ENCODE assay signal across 25 cellular contexts in the genomic region with DNA sequence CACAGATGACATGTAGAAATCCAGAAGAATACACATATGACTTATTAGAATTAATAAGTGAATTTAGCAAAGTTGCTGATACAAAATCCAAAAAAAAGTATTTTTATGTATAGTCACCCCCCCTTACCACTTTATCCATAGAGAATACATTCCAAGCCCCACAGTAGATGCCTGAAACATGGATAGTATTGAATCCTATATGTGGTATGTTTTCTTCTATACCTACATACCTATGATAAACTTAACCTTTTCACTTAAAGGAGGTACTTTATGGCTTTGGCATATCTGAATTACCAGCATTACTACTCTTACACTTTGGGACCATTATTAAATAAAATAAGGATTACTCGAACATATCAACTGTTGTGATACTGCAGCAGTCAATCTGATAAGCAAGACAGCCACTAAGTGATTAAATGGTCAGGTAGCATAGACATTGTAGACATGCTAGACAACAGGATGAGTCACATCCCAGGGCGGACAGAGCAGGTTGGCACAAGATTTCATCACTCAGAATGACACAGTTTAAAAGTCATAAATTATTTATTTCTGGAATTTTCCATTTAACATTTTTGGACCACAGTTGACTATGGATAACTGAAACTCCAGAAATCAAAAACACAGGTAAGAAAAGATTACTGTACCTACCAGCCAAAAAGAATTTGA.
DNase-seq lines count a peak whose midpoint lies in the region; ATAC-seq, FAIRE-seq and TF ChIP-seq lines count a peak whose summit lies in the region.
"Had no signal": no experiment of that assay in that cellular context is flagged by ENCODE, and none has a peak within 500 bp of the region (broad histone marks: within the 10 kb centered on the region; RNA-seq: fewer than 3 reads in every experiment).

No MANE protein-coding gene starts in this region.

- intact Hi-C loops in mammary epithelial cell (cut with micrococcal nuclease), result no loop called here
- intact Hi-C loops in HepG2 (cut with micrococcal nuclease; ENCODE audit: unreplicated experiment), result no loop called here
- intact Hi-C loops in activated naive CD4-positive, alpha-beta T cell treated with anti-CD3 and anti-CD28 coated beads for 36 hours (cut with micrococcal nuclease), result no loop called here

- H3K36me3 ChIP-seq in MG63 (no peaks in the 10 kb centered on the region), mammary epithelial cell (ENCODE audit: insufficient read depth, low read length) (no peaks in the 10 kb centered on the region), HepG2 (replicated peaks in 1 of 2; ENCODE audit: control insufficient read depth in 1 of 2, insufficient read depth in 2 of 2, low read length in 2 of 2) (no peaks in the 10 kb centered on the region), HAP-1 (replicated peaks) (no peaks in the 10 kb centered on the region)
- H3K36me3 ChIP-seq: heart left ventricle, thoracic aorta had no signal

- no peaks in the 10 kb centered on the region for H3K4me1 Mint-ChIP-seq in activated naive CD4-positive, alpha-beta T cell treated with anti-CD3 and anti-CD28 coated beads for 36 hours (ENCODE audit: low read depth)
- H3K4me1 Mint-ChIP-seq: CD8-positive, alpha-beta memory T cell; IgD-negative memory B cell; neural crest cell; stimulated activated naive B cell treated with anti-CD40 and anti-IgM and Interleukin-4, amounts not matched to agents 10 μg/mL and 1 μg/mL and 100 μg/mL, for 72 hours had no signal

- H3K27me3 ChIP-seq in MG63 (no peaks in the 10 kb centered on the region), mammary epithelial cell (ENCODE audit: insufficient read depth, low read length) (no peaks in the 10 kb centered on the region), HepG2 (ENCODE audit: control insufficient read depth in 1 of 2, insufficient read depth in 2 of 2, low read length in 2 of 2) (no peaks in the 10 kb centered on the region), HAP-1 (ENCODE audit: low read depth) (no peaks in the 10 kb centered on the region)
- H3K27me3 ChIP-seq: heart left ventricle had no signal

- TF ChIP-seq EP300 in HepG2 (IDR thresholded peaks at IDR 0.05; ENCODE audit: low read depth in 2 of 2, low read length in 2 of 2) (no peak), HepG2 (CRISPR knock-in tag; IDR thresholded peaks at IDR 0.05; ENCODE audit: borderline replicate concordance) (no peak)

- H3K4me1 ChIP-seq in mammary epithelial cell (ENCODE audit: insufficient read depth, low read length), result peaks cover 6% of the 10 kb centered on the region
- 0 out of 2 replicates have a peak, but pooled peaks cover 4% of the 10 kb centered on the region for H3K4me1 ChIP-seq in HepG2 (ENCODE audit: insufficient read depth, low read length)
- no peaks in the 10 kb centered on the region for H3K4me1 ChIP-seq in HAP-1
- H3K4me1 ChIP-seq: heart left ventricle had no signal

- FAIRE-seq in HepG2 (lab: Jason Lieb, UNC), result no peak

- no peaks in the 10 kb centered on the region for H3K9me3 ChIP-seq in MG63
- no peaks in the 10 kb centered on the region for H3K9me3 ChIP-seq in mammary epithelial cell (replicated peaks; ENCODE audit: insufficient read depth, low read length)
- H3K9me3 ChIP-seq in HepG2 (ENCODE audit: low read length), result no peaks in the 10 kb centered on the region
- H3K9me3 ChIP-seq in HAP-1, result peaks cover 2% of the 10 kb centered on the region; the same call in 1 of the 2 replicates
- H3K9me3 ChIP-seq: mucosa of descending colon, thoracic aorta had no signal

- TF ChIP-seq RAD21 in HepG2 (CRISPR knock-in tag; IDR thresholded peaks at IDR 0.05), result no peak

- peak overlapping the region; percentile 26 for H3K27ac ChIP-seq in mammary epithelial cell (ENCODE audit: insufficient read depth, low read depth, low read length)
- no peak overlapping the region for H3K27ac ChIP-seq in HepG2 (ENCODE audit: extremely low read length, insufficient read depth, low read length)
- H3K27ac ChIP-seq: heart left ventricle, skin epidermis, thoracic aorta had no signal

- DNase-seq in ELR (ENCODE audit: low read depth) (peak; percentile 70), MG63 (peak; percentile 10), mammary epithelial cell (peak; percentile 82), HepG2 (ENCODE audit: low spot score) (no peak), cerebellar cortex (ENCODE audit: low spot score) (no peak), HAP-1 (ENCODE audit: low spot score in 2 of 2) (no peak), 8988T (no peak)
- DNase-seq in activated naive CD4-positive, alpha-beta T cell treated with anti-CD3 and anti-CD28 coated beads for 36 hours, result no peak
- DNase-seq: activated CD4-positive, alpha-beta T cell treated with anti-CD3 and anti-CD28 coated beads, Interleukin-2, amount 50 U/mL, for 4 hours; activated naive CD4-positive, alpha-beta T cell; amygdala; caudate nucleus; CD8-positive, alpha-beta memory T cell; DMS79 treated with DMSO at 0.1 percent for 48 hours; HCEC 1CT; heart left ventricle; mucosa of descending colon; NCI-H1694 treated with DMSO at 0.1 percent for 48 hours; stimulated activated CD4-positive, alpha-beta T cell treated with anti-CD3 and anti-CD28 coated beads, Interleukin-2, amount 100 ng/mL, for 24 hours; stimulated activated naive B cell treated with anti-CD40 and anti-IgM and Interleukin-4, amounts not matched to agents 10 μg/mL and 1 μg/mL and 100 μg/mL, for 72 hours had no signal

- no peak overlapping the region for H2AFZ ChIP-seq in mammary epithelial cell (ENCODE audit: low read depth, low read length)
- H2AFZ ChIP-seq in HepG2 (ENCODE audit: low read length), result no peak overlapping the region

- ATAC-seq in HepG2, result no peak
- ATAC-seq: heart left ventricle; mucosa of descending colon; Panc1; stimulated activated naive B cell treated with anti-CD40 and anti-IgM and Interleukin-4, amounts not matched to agents 10 μg/mL and 1 μg/mL and 100 μg/mL, for 72 hours had no signal

- CTCF ChIA-PET in mammary epithelial cell (lab: Charles Lee; ENCODE audit: low non-redundant PET), result interaction anchor here (0.5 kb wide), 1 partner anchor 86 kb away, joined by 4 read pairs; no protein-coding TSS in a partner anchor
- CTCF ChIA-PET in HepG2 (lab: Yijun Ruan, JAX; ENCODE audit: low intra/inter-chr PET ratio, low total read pairs), result no interaction called here
- CTCF ChIA-PET in activated naive CD4-positive, alpha-beta T cell treated with anti-CD3 and anti-CD28 coated beads for 36 hours (lab: Charles Lee), result no interaction called here

- peaks cover 3% of the 10 kb centered on the region for H3K9me3 Mint-ChIP-seq in activated naive CD4-positive, alpha-beta T cell treated with anti-CD3 and anti-CD28 coated beads for 36 hours

- in situ Hi-C loops in mammary epithelial cell (cut with MboI; ENCODE audit: low sequenced_read_pairs in 2 of 2) (no loop called here), HepG2 (cut with HindIII; ENCODE audit: extremely low pct_ligation_motif_present, low pct_unique_long_range_greater_than_20kb) (no loop called here), HAP-1 (cut with MboI; ENCODE audit: low sequenced_read_pairs) (no loop called here)

- WGBS in mammary epithelial cell (ENCODE audit: low coverage, missing lambda C conversion rate), result 10% methylated on average over 2 of the region's 2 CpGs
- WGBS in HepG2 (ENCODE audit: low lambda C conversion rate), result 2% methylated on average over 2 of the region's 2 CpGs

- H3K4me2 ChIP-seq in mammary epithelial cell (ENCODE audit: insufficient read depth, low read depth, low read length), result peak overlapping the region; percentile 34
- H3K4me2 ChIP-seq in HepG2 (ENCODE audit: low read depth, low read length), result no peak overlapping the region

- H4K20me1 ChIP-seq in mammary epithelial cell (ENCODE audit: insufficient read depth, low read length) (no peaks in the 10 kb centered on the region), HepG2 (ENCODE audit: insufficient read depth, low read length) (no peaks in the 10 kb centered on the region)

- no peak overlapping the region for H3K4me3 ChIP-seq in MG63
- peak overlapping the region in 1 of 3 experiments; percentile 13 for H3K4me3 ChIP-seq in mammary epithelial cell (replicated peaks in 1 of 3; ENCODE audit: insufficient read depth in 1 of 3, low read depth in 2 of 3, low read length in 3 of 3)
- H3K4me3 ChIP-seq in HepG2 (replicated peaks in 1 of 3; ENCODE audit: insufficient read depth in 1 of 3, low read depth in 2 of 3, low read length in 3 of 3), result no peak overlapping the region
- no peak overlapping the region for H3K4me3 ChIP-seq in HAP-1
- H3K4me3 ChIP-seq: heart left ventricle, mucosa of descending colon, skin epidermis, thoracic aorta had no signal

- no peak overlapping the region for H3K27ac Mint-ChIP-seq in activated naive CD4-positive, alpha-beta T cell treated with anti-CD3 and anti-CD28 coated beads for 36 hours
- H3K27ac Mint-ChIP-seq: CD8-positive, alpha-beta memory T cell; IgD-negative memory B cell; stimulated activated naive B cell treated with anti-CD40 and anti-IgM and Interleukin-4, amounts not matched to agents 10 μg/mL and 1 μg/mL and 100 μg/mL, for 72 hours had no signal

- H3K9ac ChIP-seq in mammary epithelial cell (ENCODE audit: insufficient read depth, low read length) (no peak overlapping the region), HepG2 (ENCODE audit: insufficient read depth, low read depth, low read length) (no peak overlapping the region)

- no peak overlapping the region for H3K4me3 Mint-ChIP-seq in activated naive CD4-positive, alpha-beta T cell treated with anti-CD3 and anti-CD28 coated beads for 36 hours
- H3K4me3 Mint-ChIP-seq: CD8-positive, alpha-beta memory T cell; IgD-negative memory B cell; neural crest cell; stimulated activated naive B cell treated with anti-CD40 and anti-IgM and Interleukin-4, amounts not matched to agents 10 μg/mL and 1 μg/mL and 100 μg/mL, for 72 hours had no signal

- no peak for TF ChIP-seq POLR2A in HepG2 (IDR thresholded peaks at IDR 0.05; ENCODE audit: insufficient read depth in 1 of 2, low read depth in 2 of 2, low read length in 2 of 2)

- dilution Hi-C loops in mammary epithelial cell (cut with HindIII; ENCODE audit: low sequenced_read_pairs), result no loop called here

- peaks cover 2% of the 10 kb centered on the region for H3K27me3 Mint-ChIP-seq in activated naive CD4-positive, alpha-beta T cell treated with anti-CD3 and anti-CD28 coated beads for 36 hours (ENCODE audit: low read depth)

- no peaks in the 10 kb centered on the region for H3K36me3 Mint-ChIP-seq in activated naive CD4-positive, alpha-beta T cell treated with anti-CD3 and anti-CD28 coated beads for 36 hours (ENCODE audit: low read depth)
- H3K36me3 Mint-ChIP-seq: CD8-positive, alpha-beta memory T cell; IgD-negative memory B cell; stimulated activated naive B cell treated with anti-CD40 and anti-IgM and Interleukin-4, amounts not matched to agents 10 μg/mL and 1 μg/mL and 100 μg/mL, for 72 hours had no signal

- POLR2A ChIA-PET in HepG2 (lab: Yijun Ruan, JAX), result no interaction called here

- BruUV-seq in mammary epithelial cell (replicated peaks; lab: Mats Ljungman, UMichigan) (TSS peak; percentile 78), HepG2 (replicated peaks; lab: Mats Ljungman, UMichigan) (no TSS peak)

- no peak for TF ChIP-seq CTCF in mammary epithelial cell (conservative IDR thresholded peaks at IDR 0.05 in 1 of 2, IDR thresholded peaks at IDR 0.05 in 1 of 2; ENCODE audit: extremely low read depth in 1 of 2, insufficient read depth in 1 of 2, low read depth in 1 of 2, low read length in 2 of 2)
- no peak for TF ChIP-seq CTCF in HepG2 (CRISPR knock-in tag; IDR thresholded peaks at IDR 0.05)

- H3K79me2 ChIP-seq in mammary epithelial cell (ENCODE audit: insufficient read depth, low read length), result no peaks in the 10 kb centered on the region
- H3K79me2 ChIP-seq in HepG2 (ENCODE audit: insufficient read depth, low read length), result no peaks in the 10 kb centered on the region

Comparison
In these comparisons a context has a peak if more than half of its experiments do, and no peak if none do; other contexts are left out.
1. DNase-seq: peak in ELR (single experiment), MG63 (single experiment) and mammary epithelial cell (single experiment); none in HepG2 (single experiment), activated naive CD4-positive, alpha-beta T cell treated with anti-CD3 and anti-CD28 coated beads for 36 hours (single experiment), cerebellar cortex (single experiment), HAP-1 (0 of 2) and 8988T (single experiment).